Comparison of ENCODE assay signal across 1 cellular context in genomic region chr1:175192111-175192629, GRCh38.
A peak's percentile ranks its signal among the peaks of the same experiment; 100 is the strongest.
TF ChIP-seq lines count a peak whose summit lies in the region.

No MANE protein-coding gene starts in this region.

TF ChIP-seq in K562, 482 proteins besides CTCF, POLR2A, EP300 and RAD21 (continued from another document):
- TF ChIP-seq, protein P1, sequence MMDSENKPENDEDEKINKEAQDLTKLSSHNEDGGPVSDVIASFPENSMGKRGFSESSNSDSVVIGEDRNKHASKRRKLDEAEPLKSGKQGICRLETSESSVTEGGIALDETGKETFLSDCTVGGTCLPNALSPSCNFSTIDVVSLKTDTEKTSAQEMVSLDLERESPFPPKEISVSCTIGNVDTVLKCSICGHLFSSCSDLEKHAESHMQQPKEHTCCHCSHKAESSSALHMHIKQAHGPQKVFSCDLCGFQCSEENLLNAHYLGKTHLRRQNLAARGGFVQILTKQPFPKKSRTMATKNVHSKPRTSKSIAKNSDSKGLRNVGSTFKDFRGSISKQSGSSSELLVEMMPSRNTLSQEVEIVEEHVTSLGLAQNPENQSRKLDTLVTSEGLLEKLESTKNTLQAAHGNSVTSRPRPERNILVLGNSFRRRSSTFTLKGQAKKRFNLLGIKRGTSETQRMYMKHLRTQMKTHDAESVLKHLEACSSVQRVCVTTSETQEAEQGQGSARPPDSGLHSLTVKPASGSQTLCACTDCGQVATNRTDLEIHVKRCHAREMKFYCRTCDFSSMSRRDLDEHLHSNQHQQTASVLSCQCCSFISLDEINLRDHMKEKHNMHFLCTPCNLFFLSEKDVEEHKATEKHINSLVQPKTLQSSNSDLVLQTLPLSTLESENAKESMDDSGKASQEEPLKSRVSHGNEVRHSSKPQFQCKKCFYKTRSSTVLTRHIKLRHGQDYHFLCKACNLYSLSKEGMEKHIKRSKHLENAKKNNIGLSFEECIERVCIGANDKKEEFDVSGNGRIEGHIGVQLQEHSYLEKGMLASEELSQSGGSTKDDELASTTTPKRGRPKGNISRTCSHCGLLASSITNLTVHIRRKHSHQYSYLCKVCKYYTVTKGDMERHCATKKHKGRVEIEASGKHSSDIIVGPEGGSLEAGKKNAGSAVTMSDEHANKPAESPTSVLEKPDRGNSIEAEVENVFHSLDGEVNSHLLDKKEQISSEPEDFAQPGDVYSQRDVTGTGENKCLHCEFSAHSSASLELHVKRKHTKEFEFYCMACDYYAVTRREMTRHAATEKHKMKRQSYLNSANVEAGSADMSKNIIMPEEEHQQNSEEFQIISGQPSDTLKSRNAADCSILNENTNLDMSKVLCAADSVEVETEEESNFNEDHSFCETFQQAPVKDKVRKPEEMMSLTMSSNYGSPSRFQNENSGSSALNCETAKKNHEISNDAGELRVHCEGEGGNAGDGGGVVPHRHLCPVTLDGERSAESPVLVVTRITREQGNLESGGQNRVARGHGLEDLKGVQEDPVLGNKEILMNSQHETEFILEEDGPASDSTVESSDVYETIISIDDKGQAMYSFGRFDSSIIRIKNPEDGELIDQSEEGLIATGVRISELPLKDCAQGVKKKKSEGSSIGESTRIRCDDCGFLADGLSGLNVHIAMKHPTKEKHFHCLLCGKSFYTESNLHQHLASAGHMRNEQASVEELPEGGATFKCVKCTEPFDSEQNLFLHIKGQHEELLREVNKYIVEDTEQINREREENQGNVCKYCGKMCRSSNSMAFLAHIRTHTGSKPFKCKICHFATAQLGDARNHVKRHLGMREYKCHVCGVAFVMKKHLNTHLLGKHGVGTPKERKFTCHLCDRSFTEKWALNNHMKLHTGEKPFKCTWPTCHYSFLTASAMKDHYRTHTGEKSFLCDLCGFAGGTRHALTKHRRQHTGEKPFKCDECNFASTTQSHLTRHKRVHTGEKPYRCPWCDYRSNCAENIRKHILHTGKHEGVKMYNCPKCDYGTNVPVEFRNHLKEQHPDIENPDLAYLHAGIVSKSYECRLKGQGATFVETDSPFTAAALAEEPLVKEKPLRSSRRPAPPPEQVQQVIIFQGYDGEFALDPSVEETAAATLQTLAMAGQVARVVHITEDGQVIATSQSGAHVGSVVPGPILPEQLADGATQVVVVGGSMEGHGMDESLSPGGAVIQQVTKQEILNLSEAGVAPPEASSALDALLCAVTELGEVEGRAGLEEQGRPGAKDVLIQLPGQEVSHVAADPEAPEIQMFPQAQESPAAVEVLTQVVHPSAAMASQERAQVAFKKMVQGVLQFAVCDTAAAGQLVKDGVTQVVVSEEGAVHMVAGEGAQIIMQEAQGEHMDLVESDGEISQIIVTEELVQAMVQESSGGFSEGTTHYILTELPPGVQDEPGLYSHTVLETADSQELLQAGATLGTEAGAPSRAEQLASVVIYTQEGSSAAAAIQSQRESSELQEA (IDR thresholded peaks at IDR 0.05; ENCODE audit: low read depth), result no peak
- TF ChIP-seq CAMTA2 (CRISPR knock-in tag; conservative IDR thresholded peaks at IDR 0.05), result no peak
- TF ChIP-seq FUS (optimal IDR thresholded peaks at IDR 0.05; ENCODE audit: low read depth, low read length), result no peak
- TF ChIP-seq FOXK1 (CRISPR knock-in tag; IDR thresholded peaks at IDR 0.05; ENCODE audit: borderline replicate concordance), result no peak
- no peak for TF ChIP-seq ZNF589 (CRISPR knock-in tag; IDR thresholded peaks at IDR 0.05; ENCODE audit: low read depth)
- no peak for TF ChIP-seq ZNF707 (CRISPR knock-in tag; conservative IDR thresholded peaks at IDR 0.05)
- TF ChIP-seq, protein P2, sequence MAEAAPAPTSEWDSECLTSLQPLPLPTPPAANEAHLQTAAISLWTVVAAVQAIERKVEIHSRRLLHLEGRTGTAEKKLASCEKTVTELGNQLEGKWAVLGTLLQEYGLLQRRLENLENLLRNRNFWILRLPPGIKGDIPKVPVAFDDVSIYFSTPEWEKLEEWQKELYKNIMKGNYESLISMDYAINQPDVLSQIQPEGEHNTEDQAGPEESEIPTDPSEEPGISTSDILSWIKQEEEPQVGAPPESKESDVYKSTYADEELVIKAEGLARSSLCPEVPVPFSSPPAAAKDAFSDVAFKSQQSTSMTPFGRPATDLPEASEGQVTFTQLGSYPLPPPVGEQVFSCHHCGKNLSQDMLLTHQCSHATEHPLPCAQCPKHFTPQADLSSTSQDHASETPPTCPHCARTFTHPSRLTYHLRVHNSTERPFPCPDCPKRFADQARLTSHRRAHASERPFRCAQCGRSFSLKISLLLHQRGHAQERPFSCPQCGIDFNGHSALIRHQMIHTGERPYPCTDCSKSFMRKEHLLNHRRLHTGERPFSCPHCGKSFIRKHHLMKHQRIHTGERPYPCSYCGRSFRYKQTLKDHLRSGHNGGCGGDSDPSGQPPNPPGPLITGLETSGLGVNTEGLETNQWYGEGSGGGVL (CRISPR knock-in tag; IDR thresholded peaks at IDR 0.05), result no peak
- TF ChIP-seq SRSF7 (optimal IDR thresholded peaks at IDR 0.05; ENCODE audit: low read depth, low read length), result no peak
- TF ChIP-seq, protein P3, sequence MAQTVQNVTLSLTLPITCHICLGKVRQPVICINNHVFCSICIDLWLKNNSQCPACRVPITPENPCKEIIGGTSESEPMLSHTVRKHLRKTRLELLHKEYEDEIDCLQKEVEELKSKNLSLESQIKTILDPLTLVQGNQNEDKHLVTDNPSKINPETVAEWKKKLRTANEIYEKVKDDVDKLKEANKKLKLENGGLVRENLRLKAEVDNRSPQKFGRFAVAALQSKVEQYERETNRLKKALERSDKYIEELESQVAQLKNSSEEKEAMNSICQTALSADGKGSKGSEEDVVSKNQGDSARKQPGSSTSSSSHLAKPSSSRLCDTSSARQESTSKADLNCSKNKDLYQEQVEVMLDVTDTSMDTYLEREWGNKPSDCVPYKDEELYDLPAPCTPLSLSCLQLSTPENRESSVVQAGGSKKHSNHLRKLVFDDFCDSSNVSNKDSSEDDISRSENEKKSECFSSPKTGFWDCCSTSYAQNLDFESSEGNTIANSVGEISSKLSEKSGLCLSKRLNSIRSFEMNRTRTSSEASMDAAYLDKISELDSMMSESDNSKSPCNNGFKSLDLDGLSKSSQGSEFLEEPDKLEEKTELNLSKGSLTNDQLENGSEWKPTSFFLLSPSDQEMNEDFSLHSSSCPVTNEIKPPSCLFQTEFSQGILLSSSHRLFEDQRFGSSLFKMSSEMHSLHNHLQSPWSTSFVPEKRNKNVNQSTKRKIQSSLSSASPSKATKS (CRISPR knock-in tag; IDR thresholded peaks at IDR 0.05), result no peak
- TF ChIP-seq HOMEZ (CRISPR knock-in tag; IDR thresholded peaks at IDR 0.05), result no peak
- no peak for TF ChIP-seq FOXK2 (conservative IDR thresholded peaks at IDR 0.05 in 1 of 2, IDR thresholded peaks at IDR 0.05 in 1 of 2; ENCODE audit: low read depth in 2 of 2)
- TF ChIP-seq ZBTB2 (IDR thresholded peaks at IDR 0.05), result no peak
- 0 out of 4 replicates have a peak, but pooled peaks of 1 of the 2 experiments have one; percentile 6 for TF ChIP-seq MAZ (CRISPR knock-in tag; conservative IDR thresholded peaks at IDR 0.05 in 1 of 2, IDR thresholded peaks at IDR 0.05 in 1 of 2)
- TF ChIP-seq ZNF75A (CRISPR knock-in tag; IDR thresholded peaks at IDR 0.05), result no peak
- TF ChIP-seq ZNF431 (CRISPR knock-in tag; IDR thresholded peaks at IDR 0.05), result no peak
- TF ChIP-seq, protein P4, sequence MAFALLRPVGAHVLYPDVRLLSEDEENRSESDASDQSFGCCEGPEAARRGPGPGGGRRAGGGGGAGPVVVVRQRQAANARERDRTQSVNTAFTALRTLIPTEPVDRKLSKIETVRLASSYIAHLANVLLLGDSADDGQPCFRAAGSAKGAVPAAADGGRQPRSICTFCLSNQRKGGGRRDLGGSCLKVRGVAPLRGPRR (CRISPR knock-in tag; IDR thresholded peaks at IDR 0.05), result no peak
- no peak for TF ChIP-seq RNF2 (IDR thresholded peaks at IDR 0.05)
- no peak for TF ChIP-seq CTBP1 (IDR thresholded peaks at IDR 0.05; ENCODE audit: borderline replicate concordance)
- no peak for TF ChIP-seq ZNF507 (tag; conservative IDR thresholded peaks at IDR 0.05)
- no peak for TF ChIP-seq NFE2L1 (tag; IDR thresholded peaks at IDR 0.05; ENCODE audit: borderline replicate concordance, low read depth)
